Comparison of ENCODE assay signal across 1 cellular context in the genomic region with DNA sequence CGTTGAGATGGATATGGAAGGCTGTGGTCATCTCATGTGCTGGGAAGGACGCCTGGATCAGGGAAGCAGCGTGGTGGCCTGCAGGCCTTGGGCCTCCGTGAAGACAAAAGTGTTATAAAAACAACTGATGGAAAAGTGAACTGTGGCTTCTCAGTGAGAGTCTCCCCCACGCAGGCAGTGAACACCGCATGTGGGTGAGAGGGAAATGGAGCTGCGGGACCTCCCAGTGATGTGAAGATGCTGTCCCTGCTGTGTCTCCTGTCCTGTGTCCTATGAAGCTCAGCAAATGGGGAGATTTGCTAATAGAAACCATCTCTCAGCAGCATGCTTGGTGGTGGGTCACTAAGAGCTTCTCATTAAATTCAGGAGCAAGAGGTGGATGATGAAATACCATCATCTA.
TF ChIP-seq lines count a peak whose summit lies in the region.

No MANE protein-coding gene starts in this region.

TF ChIP-seq in GM23338, 12 proteins besides CTCF, POLR2A, EP300 and RAD21 (continued from another document):
- TF ChIP-seq ZNF331 (CRISPR knock-in tag; IDR thresholded peaks at IDR 0.05; ENCODE audit: low read depth) (no peak), STAT1 (IDR thresholded peaks at IDR 0.05; ENCODE audit: unreplicated experiment) (no peak), POLR2AphosphoS5 (IDR thresholded peaks at IDR 0.05; ENCODE audit: low read depth) (no peak)
